ENCODE assay signal across 1 cellular context in the genomic region with DNA sequence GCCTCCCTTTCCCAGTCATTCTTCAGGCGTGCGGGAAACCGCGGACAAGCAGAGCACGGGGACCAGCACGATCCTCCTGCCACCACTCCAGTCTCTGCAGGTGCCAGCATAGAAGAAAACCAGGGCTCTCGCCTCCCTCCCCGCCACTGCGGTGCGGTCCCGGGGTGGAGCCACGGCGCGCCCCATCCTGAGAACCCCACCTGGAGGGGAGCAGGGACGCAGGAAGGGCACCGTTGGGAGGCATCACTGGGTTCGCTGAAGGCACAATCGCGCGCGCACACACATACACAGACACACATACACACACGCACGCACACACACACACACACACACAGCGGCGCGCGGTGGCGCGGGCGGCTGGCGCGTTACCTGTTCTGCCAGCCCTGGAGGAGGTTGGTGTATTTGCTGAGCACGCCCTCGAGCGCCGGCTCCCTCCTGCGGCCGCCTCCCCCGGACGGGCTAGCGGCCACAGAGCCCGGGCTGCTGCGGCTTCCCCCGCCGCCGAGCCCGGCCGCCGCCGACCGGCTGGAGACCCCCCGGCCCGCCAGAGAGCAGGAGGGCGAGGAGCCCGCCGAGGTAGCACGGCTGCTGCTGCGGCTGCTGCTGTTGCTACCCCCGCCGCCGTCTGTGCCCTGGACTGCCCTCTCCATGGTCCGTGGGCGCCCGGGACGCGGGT.
TF ChIP-seq lines count a peak whose summit lies in the region.

No MANE protein-coding gene starts in this region.

TF ChIP-seq in Ishikawa, 13 proteins besides CTCF, POLR2A, EP300 and RAD21 (continued from another document):
- TF ChIP-seq, protein P1, sequence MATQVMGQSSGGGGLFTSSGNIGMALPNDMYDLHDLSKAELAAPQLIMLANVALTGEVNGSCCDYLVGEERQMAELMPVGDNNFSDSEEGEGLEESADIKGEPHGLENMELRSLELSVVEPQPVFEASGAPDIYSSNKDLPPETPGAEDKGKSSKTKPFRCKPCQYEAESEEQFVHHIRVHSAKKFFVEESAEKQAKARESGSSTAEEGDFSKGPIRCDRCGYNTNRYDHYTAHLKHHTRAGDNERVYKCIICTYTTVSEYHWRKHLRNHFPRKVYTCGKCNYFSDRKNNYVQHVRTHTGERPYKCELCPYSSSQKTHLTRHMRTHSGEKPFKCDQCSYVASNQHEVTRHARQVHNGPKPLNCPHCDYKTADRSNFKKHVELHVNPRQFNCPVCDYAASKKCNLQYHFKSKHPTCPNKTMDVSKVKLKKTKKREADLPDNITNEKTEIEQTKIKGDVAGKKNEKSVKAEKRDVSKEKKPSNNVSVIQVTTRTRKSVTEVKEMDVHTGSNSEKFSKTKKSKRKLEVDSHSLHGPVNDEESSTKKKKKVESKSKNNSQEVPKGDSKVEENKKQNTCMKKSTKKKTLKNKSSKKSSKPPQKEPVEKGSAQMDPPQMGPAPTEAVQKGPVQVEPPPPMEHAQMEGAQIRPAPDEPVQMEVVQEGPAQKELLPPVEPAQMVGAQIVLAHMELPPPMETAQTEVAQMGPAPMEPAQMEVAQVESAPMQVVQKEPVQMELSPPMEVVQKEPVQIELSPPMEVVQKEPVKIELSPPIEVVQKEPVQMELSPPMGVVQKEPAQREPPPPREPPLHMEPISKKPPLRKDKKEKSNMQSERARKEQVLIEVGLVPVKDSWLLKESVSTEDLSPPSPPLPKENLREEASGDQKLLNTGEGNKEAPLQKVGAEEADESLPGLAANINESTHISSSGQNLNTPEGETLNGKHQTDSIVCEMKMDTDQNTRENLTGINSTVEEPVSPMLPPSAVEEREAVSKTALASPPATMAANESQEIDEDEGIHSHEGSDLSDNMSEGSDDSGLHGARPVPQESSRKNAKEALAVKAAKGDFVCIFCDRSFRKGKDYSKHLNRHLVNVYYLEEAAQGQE (IDR thresholded peaks at IDR 0.05; ENCODE audit: low read depth): no peak
- no peak; the same call in 1 of the 2 replicates for TF ChIP-seq TCF12 (IDR thresholded peaks at IDR 0.05; ENCODE audit: low read depth)
